ENCODE assay signal across 19 cellular contexts in genomic region chr4:38603652-38604051, GRCh38.
DNase-seq lines count a peak whose midpoint lies in the region; ATAC-seq and TF ChIP-seq lines count a peak whose summit lies in the region.
"Had no signal": no experiment of that assay in that cellular context is flagged by ENCODE, and none has a peak within 500 bp of the region (broad histone marks: within the 10 kb centered on the region; RNA-seq: fewer than 3 reads in every experiment).

No MANE protein-coding gene starts in this region.

- H3K9me3 ChIP-seq in MM.1S (replicated peaks; ENCODE audit: insufficient read depth, low read length) = no peaks in the 10 kb centered on the region
- H3K9me3 ChIP-seq: BE2C had no signal

- no peaks in the 10 kb centered on the region for H3K36me3 ChIP-seq in MM.1S (replicated peaks; ENCODE audit: insufficient read depth, low read length)
- H3K36me3 ChIP-seq: BE2C had no signal

- no peaks in the 10 kb centered on the region for H3K9me2 ChIP-seq in MM.1S (replicated peaks; ENCODE audit: insufficient read depth, low read length)

- DNase-seq in left cardiac atrium (no peak), left ventricle myocardium superior (no peak), left lobe of liver (ENCODE audit: low spot score) (peak; percentile 27), MM.1S (no peak), NCI-H345 (lab: John Stamatoyannopoulos, UW) (no peak)
- DNase-seq in central memory CD8-positive, alpha-beta T cell (ENCODE audit: low spot score in 2 of 2) = no peak
- DNase-seq: ACHN; BE2C; C1 segment of cervical spinal cord; CD4-positive, CD25-positive, alpha-beta regulatory T cell; CD8-positive, alpha-beta memory T cell; COR-L47; DMS 273 treated with DMSO at 0.1 percent for 48 hours; DMS53; GOT3; H7; HFFc6 had no signal

- no peak for TF ChIP-seq CTCF in MM.1S (IDR thresholded peaks at IDR 0.05; ENCODE audit: low read length)

- no peaks in the 10 kb centered on the region for H3F3A ChIP-seq in MM.1S (ENCODE audit: insufficient read depth, low read length)

- no peak overlapping the region for H3K27ac ChIP-seq in MM.1S (ENCODE audit: low read length)
- H3K27ac ChIP-seq: HL-60 had no signal

- intact Hi-C loops in left cardiac atrium (cut with DNase I) (no loop called here), left ventricle myocardium superior (cut with micrococcal nuclease) (no loop called here)

- no peaks in the 10 kb centered on the region for H3K27me3 Mint-ChIP-seq in central memory CD8-positive, alpha-beta T cell
- H3K27me3 Mint-ChIP-seq: CD8-positive, alpha-beta memory T cell had no signal

- H3K4me3 ChIP-seq in MM.1S (ENCODE audit: low read length) = no peak overlapping the region

- ATAC-seq in left cardiac atrium (peak; percentile 66 to 83), left ventricle myocardium superior (no peak), left lobe of liver (no peak)
- ATAC-seq in central memory CD8-positive, alpha-beta T cell (replicated peaks; ENCODE audit: extremely low read depth, poor library complexity, severe bottlenecking) = no peak
- ATAC-seq: HCT116 had no signal

- H3K36me3 Mint-ChIP-seq in central memory CD8-positive, alpha-beta T cell (ENCODE audit: insufficient read depth) = peaks cover 1% of the 10 kb centered on the region

- H3K27ac Mint-ChIP-seq in central memory CD8-positive, alpha-beta T cell (ENCODE audit: low read depth) = peak overlapping the region; percentile 0
- H3K27ac Mint-ChIP-seq: HFFc6 had no signal

- no peaks in the 10 kb centered on the region for H3K27me3 ChIP-seq in MM.1S (replicated peaks; ENCODE audit: insufficient read depth, low read length)
- H3K27me3 ChIP-seq: BE2C had no signal

- no peaks in the 10 kb centered on the region for H3K9me3 Mint-ChIP-seq in central memory CD8-positive, alpha-beta T cell
- H3K9me3 Mint-ChIP-seq: HFFc6 had no signal

- no peaks in the 10 kb centered on the region for H3K79me2 ChIP-seq in MM.1S (ENCODE audit: low read length)

- no peak overlapping the region for H3K4me3 Mint-ChIP-seq in central memory CD8-positive, alpha-beta T cell
- H3K4me3 Mint-ChIP-seq: CD4-positive, CD25-positive, alpha-beta regulatory T cell; CD8-positive, alpha-beta memory T cell; HFFc6 had no signal

- no peak overlapping the region for H3K4me2 ChIP-seq in MM.1S (ENCODE audit: low read depth, low read length)

- no peak overlapping the region for H3K9ac ChIP-seq in MM.1S (ENCODE audit: low read length)

- no peaks in the 10 kb centered on the region for H3K4me1 ChIP-seq in MM.1S (ENCODE audit: low read length)
- H3K4me1 ChIP-seq: BE2C had no signal

- H2AFZ ChIP-seq in MM.1S (ENCODE audit: low read length) = no peak overlapping the region

- peaks cover 25% of the 10 kb centered on the region for H3K4me1 Mint-ChIP-seq in central memory CD8-positive, alpha-beta T cell

- H4K20me1 ChIP-seq in MM.1S (ENCODE audit: insufficient read depth, low read length) = no peaks in the 10 kb centered on the region

Comparison
In these comparisons a context has a peak if more than half of its experiments do, and no peak if none do; other contexts are left out.
1. ATAC-seq: peak in left cardiac atrium (2 of 2); none in left ventricle myocardium superior (single experiment), central memory CD8-positive, alpha-beta T cell (single experiment) and left lobe of liver (single experiment).